Comparison of ENCODE assay signal across 1 cellular context in the genomic region with DNA sequence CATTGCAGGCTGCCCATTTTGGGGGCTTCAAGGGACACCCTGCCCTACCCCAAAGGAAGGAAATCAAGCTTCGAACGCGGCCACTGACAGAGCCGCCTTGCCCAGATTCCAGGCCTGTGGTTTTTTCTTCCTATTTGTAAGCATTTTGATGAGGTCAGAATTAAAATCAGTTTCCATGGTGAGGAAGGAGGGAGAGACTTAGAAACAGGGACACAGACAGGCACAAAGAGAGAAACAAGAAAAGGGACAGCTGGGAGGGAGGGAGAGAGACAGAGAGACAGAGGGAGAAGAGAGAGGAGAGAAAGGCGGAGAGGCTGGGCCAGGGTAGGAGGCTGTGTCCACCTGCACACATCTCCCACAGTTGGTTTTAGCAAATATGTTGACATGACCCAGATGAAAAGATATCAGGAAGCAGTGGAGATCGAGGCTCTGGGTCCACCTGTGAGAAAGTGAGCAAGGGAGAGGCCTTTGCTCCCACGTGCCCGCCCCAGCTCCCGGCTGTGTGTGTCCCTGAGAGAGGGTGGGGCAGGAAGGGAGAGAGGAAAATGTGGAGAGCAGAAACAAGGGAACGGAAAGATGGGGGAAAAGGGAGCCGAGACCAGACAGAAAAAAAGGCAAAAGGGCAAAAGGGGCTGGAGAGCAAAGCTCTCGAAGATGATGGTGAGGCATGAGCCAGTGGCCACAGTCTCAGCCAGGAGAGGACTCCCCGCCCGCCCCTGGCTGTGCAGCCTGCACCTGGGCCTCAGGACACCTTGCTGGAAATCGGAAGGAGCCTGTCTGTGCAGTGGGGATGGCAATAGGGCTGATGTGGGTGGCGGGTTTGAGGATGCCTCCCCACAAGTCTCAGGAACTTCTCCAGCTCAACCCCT.
TF ChIP-seq lines count a peak whose summit lies in the region.

No MANE protein-coding gene starts in this region.

TF ChIP-seq in HepG2, 621 proteins besides CTCF, POLR2A, EP300 and RAD21 (continued from another document and continues in another):
- TF ChIP-seq, protein P1, sequence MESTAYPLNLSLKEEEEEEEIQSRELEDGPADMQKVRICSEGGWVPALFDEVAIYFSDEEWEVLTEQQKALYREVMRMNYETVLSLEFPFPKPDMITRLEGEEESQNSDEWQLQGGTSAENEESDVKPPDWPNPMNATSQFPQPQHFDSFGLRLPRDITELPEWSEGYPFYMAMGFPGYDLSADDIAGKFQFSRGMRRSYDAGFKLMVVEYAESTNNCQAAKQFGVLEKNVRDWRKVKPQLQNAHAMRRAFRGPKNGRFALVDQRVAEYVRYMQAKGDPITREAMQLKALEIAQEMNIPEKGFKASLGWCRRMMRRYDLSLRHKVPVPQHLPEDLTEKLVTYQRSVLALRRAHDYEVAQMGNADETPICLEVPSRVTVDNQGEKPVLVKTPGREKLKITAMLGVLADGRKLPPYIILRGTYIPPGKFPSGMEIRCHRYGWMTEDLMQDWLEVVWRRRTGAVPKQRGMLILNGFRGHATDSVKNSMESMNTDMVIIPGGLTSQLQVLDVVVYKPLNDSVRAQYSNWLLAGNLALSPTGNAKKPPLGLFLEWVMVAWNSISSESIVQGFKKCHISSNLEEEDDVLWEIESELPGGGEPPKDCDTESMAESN (CRISPR knock-in tag; conservative IDR thresholded peaks at IDR 0.05) = no peak
- TF ChIP-seq ATF7-NPFF (CRISPR knock-in tag; IDR thresholded peaks at IDR 0.05; ENCODE audit: low read depth) (no peak), HNRNPUL1 (IDR thresholded peaks at IDR 0.05; ENCODE audit: low read depth, low read length) (no peak), ZNF367 (CRISPR knock-in tag; IDR thresholded peaks at IDR 0.05; ENCODE audit: borderline replicate concordance) (no peak), ZNF619 (CRISPR knock-in tag; IDR thresholded peaks at IDR 0.05) (no peak), THYN1 (CRISPR knock-in tag; IDR thresholded peaks at IDR 0.05; ENCODE audit: borderline replicate concordance, low read depth) (no peak), HMG20A (CRISPR knock-in tag; IDR thresholded peaks at IDR 0.05; ENCODE audit: borderline replicate concordance) (no peak), RNF2 (conservative IDR thresholded peaks at IDR 0.05; ENCODE audit: low read depth) (no peak), ZSCAN22 (CRISPR knock-in tag; IDR thresholded peaks at IDR 0.05) (no peak), IKZF1 (IDR thresholded peaks at IDR 0.05) (no peak), ELF4 (CRISPR knock-in tag; IDR thresholded peaks at IDR 0.05; ENCODE audit: borderline replicate concordance) (no peak), HOXA3 (CRISPR knock-in tag; IDR thresholded peaks at IDR 0.05) (peak; percentile 14; the same call in 1 of the 2 replicates), CCDC6 (CRISPR knock-in tag; IDR thresholded peaks at IDR 0.05) (no peak), ZNF224 (CRISPR knock-in tag; IDR thresholded peaks at IDR 0.05) (no peak), KAT2B (IDR thresholded peaks at IDR 0.05; ENCODE audit: borderline replicate concordance, low read depth, low read length) (no peak), ZFY (CRISPR knock-in tag; IDR thresholded peaks at IDR 0.05) (0 out of 2 replicates have a peak, but pooled peaks have one; percentile 23), KLF11 (CRISPR knock-in tag; IDR thresholded peaks at IDR 0.05) (no peak), AGO1 (IDR thresholded peaks at IDR 0.05; ENCODE audit: low read depth, low read length, poor library complexity, severe bottlenecking) (no peak), ZNF354B (CRISPR knock-in tag; IDR thresholded peaks at IDR 0.05) (no peak), ZNF773 (CRISPR knock-in tag; IDR thresholded peaks at IDR 0.05; ENCODE audit: borderline replicate concordance) (no peak), ZNF878 (CRISPR knock-in tag; IDR thresholded peaks at IDR 0.05) (no peak), SRF (IDR thresholded peaks at IDR 0.05; ENCODE audit: low read depth, low read length) (no peak), DR1 (CRISPR knock-in tag; IDR thresholded peaks at IDR 0.05) (no peak), ZBTB42 (CRISPR knock-in tag; IDR thresholded peaks at IDR 0.05) (no peak), PRPF4 (IDR thresholded peaks at IDR 0.05; ENCODE audit: low read depth, low read length, poor library complexity, severe bottlenecking) (no peak), SP4 (CRISPR knock-in tag; IDR thresholded peaks at IDR 0.05) (no peak), ELF1 (CRISPR knock-in tag; IDR thresholded peaks at IDR 0.05) (no peak), SRSF1 (optimal IDR thresholded peaks at IDR 0.05; ENCODE audit: low read depth, low read length) (no peak), MZF1 (CRISPR knock-in tag; IDR thresholded peaks at IDR 0.05; ENCODE audit: borderline replicate concordance) (no peak), SP140L (CRISPR knock-in tag; IDR thresholded peaks at IDR 0.05; ENCODE audit: borderline replicate concordance) (no peak)
- TF ChIP-seq, protein P2, sequence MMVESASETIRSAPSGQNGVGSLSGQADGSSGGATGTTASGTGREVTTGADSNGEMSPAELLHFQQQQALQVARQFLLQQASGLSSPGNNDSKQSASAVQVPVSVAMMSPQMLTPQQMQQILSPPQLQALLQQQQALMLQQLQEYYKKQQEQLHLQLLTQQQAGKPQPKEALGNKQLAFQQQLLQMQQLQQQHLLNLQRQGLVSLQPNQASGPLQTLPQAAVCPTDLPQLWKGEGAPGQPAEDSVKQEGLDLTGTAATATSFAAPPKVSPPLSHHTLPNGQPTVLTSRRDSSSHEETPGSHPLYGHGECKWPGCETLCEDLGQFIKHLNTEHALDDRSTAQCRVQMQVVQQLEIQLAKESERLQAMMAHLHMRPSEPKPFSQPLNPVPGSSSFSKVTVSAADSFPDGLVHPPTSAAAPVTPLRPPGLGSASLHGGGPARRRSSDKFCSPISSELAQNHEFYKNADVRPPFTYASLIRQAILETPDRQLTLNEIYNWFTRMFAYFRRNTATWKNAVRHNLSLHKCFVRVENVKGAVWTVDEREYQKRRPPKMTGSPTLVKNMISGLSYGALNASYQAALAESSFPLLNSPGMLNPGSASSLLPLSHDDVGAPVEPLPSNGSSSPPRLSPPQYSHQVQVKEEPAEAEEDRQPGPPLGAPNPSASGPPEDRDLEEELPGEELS (CRISPR knock-in tag; IDR thresholded peaks at IDR 0.05) = no peak
- TF ChIP-seq, protein P3, sequence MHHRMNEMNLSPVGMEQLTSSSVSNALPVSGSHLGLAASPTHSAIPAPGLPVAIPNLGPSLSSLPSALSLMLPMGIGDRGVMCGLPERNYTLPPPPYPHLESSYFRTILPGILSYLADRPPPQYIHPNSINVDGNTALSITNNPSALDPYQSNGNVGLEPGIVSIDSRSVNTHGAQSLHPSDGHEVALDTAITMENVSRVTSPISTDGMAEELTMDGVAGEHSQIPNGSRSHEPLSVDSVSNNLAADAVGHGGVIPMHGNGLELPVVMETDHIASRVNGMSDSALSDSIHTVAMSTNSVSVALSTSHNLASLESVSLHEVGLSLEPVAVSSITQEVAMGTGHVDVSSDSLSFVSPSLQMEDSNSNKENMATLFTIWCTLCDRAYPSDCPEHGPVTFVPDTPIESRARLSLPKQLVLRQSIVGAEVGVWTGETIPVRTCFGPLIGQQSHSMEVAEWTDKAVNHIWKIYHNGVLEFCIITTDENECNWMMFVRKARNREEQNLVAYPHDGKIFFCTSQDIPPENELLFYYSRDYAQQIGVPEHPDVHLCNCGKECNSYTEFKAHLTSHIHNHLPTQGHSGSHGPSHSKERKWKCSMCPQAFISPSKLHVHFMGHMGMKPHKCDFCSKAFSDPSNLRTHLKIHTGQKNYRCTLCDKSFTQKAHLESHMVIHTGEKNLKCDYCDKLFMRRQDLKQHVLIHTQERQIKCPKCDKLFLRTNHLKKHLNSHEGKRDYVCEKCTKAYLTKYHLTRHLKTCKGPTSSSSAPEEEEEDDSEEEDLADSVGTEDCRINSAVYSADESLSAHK (CRISPR knock-in tag; IDR thresholded peaks at IDR 0.05; ENCODE audit: borderline replicate concordance) = no peak
- TF ChIP-seq, protein P4, sequence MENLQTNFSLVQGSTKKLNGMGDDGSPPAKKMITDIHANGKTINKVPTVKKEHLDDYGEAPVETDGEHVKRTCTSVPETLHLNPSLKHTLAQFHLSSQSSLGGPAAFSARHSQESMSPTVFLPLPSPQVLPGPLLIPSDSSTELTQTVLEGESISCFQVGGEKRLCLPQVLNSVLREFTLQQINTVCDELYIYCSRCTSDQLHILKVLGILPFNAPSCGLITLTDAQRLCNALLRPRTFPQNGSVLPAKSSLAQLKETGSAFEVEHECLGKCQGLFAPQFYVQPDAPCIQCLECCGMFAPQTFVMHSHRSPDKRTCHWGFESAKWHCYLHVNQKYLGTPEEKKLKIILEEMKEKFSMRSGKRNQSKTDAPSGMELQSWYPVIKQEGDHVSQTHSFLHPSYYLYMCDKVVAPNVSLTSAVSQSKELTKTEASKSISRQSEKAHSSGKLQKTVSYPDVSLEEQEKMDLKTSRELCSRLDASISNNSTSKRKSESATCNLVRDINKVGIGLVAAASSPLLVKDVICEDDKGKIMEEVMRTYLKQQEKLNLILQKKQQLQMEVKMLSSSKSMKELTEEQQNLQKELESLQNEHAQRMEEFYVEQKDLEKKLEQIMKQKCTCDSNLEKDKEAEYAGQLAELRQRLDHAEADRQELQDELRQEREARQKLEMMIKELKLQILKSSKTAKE (CRISPR knock-in tag; IDR thresholded peaks at IDR 0.05; ENCODE audit: borderline replicate concordance) = no peak
- TF ChIP-seq, protein P5, sequence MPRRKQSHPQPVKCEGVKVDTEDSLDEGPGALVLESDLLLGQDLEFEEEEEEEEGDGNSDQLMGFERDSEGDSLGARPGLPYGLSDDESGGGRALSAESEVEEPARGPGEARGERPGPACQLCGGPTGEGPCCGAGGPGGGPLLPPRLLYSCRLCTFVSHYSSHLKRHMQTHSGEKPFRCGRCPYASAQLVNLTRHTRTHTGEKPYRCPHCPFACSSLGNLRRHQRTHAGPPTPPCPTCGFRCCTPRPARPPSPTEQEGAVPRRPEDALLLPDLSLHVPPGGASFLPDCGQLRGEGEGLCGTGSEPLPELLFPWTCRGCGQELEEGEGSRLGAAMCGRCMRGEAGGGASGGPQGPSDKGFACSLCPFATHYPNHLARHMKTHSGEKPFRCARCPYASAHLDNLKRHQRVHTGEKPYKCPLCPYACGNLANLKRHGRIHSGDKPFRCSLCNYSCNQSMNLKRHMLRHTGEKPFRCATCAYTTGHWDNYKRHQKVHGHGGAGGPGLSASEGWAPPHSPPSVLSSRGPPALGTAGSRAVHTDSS (CRISPR knock-in tag; conservative IDR thresholded peaks at IDR 0.05) = no peak
- TF ChIP-seq, protein P6, sequence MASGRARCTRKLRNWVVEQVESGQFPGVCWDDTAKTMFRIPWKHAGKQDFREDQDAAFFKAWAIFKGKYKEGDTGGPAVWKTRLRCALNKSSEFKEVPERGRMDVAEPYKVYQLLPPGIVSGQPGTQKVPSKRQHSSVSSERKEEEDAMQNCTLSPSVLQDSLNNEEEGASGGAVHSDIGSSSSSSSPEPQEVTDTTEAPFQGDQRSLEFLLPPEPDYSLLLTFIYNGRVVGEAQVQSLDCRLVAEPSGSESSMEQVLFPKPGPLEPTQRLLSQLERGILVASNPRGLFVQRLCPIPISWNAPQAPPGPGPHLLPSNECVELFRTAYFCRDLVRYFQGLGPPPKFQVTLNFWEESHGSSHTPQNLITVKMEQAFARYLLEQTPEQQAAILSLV (CRISPR knock-in tag; IDR thresholded peaks at IDR 0.05; ENCODE audit: borderline replicate concordance) = no peak
- TF ChIP-seq, protein P7, sequence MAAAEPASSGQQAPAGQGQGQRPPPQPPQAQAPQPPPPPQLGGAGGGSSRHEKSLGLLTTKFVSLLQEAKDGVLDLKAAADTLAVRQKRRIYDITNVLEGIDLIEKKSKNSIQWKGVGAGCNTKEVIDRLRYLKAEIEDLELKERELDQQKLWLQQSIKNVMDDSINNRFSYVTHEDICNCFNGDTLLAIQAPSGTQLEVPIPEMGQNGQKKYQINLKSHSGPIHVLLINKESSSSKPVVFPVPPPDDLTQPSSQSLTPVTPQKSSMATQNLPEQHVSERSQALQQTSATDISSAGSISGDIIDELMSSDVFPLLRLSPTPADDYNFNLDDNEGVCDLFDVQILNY (CRISPR knock-in tag; conservative IDR thresholded peaks at IDR 0.05) = no peak
- TF ChIP-seq, protein P8, sequence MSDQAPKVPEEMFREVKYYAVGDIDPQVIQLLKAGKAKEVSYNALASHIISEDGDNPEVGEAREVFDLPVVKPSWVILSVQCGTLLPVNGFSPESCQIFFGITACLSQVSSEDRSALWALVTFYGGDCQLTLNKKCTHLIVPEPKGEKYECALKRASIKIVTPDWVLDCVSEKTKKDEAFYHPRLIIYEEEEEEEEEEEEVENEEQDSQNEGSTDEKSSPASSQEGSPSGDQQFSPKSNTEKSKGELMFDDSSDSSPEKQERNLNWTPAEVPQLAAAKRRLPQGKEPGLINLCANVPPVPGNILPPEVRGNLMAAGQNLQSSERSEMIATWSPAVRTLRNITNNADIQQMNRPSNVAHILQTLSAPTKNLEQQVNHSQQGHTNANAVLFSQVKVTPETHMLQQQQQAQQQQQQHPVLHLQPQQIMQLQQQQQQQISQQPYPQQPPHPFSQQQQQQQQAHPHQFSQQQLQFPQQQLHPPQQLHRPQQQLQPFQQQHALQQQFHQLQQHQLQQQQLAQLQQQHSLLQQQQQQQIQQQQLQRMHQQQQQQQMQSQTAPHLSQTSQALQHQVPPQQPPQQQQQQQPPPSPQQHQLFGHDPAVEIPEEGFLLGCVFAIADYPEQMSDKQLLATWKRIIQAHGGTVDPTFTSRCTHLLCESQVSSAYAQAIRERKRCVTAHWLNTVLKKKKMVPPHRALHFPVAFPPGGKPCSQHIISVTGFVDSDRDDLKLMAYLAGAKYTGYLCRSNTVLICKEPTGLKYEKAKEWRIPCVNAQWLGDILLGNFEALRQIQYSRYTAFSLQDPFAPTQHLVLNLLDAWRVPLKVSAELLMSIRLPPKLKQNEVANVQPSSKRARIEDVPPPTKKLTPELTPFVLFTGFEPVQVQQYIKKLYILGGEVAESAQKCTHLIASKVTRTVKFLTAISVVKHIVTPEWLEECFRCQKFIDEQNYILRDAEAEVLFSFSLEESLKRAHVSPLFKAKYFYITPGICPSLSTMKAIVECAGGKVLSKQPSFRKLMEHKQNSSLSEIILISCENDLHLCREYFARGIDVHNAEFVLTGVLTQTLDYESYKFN (CRISPR knock-in tag; conservative IDR thresholded peaks at IDR 0.05) = no peak; the same call in 1 of the 2 replicates
- TF ChIP-seq, protein P9, sequence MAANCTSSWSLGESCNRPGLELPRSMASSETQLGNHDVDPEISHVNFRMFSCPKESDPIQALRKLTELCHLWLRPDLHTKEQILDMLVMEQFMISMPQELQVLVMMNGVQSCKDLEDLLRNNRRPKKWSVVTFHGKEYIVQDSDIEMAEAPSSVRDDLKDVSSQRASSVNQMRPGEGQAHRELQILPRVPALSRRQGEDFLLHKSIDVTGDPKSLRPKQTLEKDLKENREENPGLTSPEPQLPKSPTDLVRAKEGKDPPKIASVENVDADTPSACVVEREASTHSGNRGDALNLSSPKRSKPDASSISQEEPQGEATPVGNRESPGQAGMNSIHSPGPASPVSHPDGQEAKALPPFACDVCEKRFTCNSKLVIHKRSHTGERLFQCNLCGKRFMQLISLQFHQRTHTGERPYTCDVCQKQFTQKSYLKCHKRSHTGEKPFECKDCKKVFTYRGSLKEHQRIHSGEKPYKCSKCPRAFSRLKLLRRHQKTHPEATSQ (CRISPR knock-in tag; IDR thresholded peaks at IDR 0.05; ENCODE audit: borderline replicate concordance) = no peak
- TF ChIP-seq, protein P10, sequence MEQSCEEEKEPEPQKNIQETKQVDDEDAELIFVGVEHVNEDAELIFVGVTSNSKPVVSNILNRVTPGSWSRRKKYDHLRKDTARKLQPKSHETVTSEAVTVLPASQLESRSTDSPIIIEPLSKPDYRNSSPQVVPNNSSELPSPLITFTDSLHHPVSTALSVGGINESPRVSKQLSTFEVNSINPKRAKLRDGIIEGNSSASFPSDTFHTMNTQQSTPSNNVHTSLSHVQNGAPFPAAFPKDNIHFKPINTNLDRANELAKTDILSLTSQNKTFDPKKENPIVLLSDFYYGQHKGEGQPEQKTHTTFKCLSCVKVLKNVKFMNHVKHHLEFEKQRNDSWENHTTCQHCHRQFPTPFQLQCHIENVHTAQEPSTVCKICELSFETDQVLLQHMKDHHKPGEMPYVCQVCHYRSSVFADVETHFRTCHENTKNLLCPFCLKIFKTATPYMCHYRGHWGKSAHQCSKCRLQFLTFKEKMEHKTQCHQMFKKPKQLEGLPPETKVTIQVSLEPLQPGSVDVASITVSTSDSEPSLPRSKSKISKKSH (CRISPR knock-in tag; IDR thresholded peaks at IDR 0.05; ENCODE audit: borderline replicate concordance) = no peak
